24 cellular contexts compared by ENCODE assay signal in the genomic region with DNA sequence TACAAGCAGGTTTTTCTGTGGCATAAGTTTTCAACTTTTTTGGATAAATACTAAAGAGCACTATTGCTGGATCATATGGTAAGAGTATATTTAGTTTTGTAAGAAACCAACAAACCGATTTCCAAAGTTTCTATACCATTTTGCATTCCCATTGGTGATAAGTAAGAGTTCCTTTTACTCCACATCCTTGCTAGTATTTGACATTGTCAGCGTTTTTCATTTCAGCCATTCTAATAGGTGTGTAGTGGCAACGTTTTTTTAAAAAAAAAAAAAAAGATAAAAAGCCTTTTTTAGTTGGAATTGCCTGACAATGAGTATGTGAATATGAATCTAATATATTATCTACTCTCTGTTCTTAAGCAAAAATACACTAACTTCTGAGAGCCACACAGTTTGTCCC.
DNase-seq lines count a peak whose midpoint lies in the region; ATAC-seq, FAIRE-seq and TF ChIP-seq lines count a peak whose summit lies in the region.
"Had no signal": no experiment of that assay in that cellular context is flagged by ENCODE, and none has a peak within 500 bp of the region (broad histone marks: within the 10 kb centered on the region; RNA-seq: fewer than 3 reads in every experiment).

No MANE protein-coding gene starts in this region.

- H3K9me2 ChIP-seq in hepatocyte (replicated peaks; ENCODE audit: insufficient read depth) = no peaks in the 10 kb centered on the region

- TF ChIP-seq POLR2A in HepG2 (IDR thresholded peaks at IDR 0.05; ENCODE audit: insufficient read depth in 1 of 2, low read depth in 2 of 2, low read length in 2 of 2) (no peak), right lobe of liver (IDR thresholded peaks at IDR 0.05) (no peak)

- H3K79me2 ChIP-seq in HepG2 (ENCODE audit: insufficient read depth, low read length) (no peaks in the 10 kb centered on the region), hepatocyte (no peaks in the 10 kb centered on the region)

- intact Hi-C loops in HepG2 (cut with micrococcal nuclease; ENCODE audit: unreplicated experiment) (no loop called here), right lobe of liver (cut with DNase I) (no loop called here)

- H2AFZ ChIP-seq in HepG2 (ENCODE audit: low read length) = no peak overlapping the region
- H2AFZ ChIP-seq in hepatocyte = no peak overlapping the region

- H3K9me3 ChIP-seq in HepG2 (ENCODE audit: low read length) (no peaks in the 10 kb centered on the region), right lobe of liver (no peaks in the 10 kb centered on the region), hepatocyte (ENCODE audit: low read depth) (no peaks in the 10 kb centered on the region)
- H3K9me3 ChIP-seq: BE2C, BLaER1 had no signal

- H3K4me1 ChIP-seq in HepG2 (ENCODE audit: insufficient read depth, low read length) = peaks cover 25% of the 10 kb centered on the region
- H3K4me1 ChIP-seq in right lobe of liver = no peaks in the 10 kb centered on the region
- peaks cover 7% of the 10 kb centered on the region for H3K4me1 ChIP-seq in hepatocyte (ENCODE audit: insufficient read depth)
- H3K4me1 ChIP-seq: BE2C, BLaER1 had no signal

- TF ChIP-seq EP300 in HepG2 (IDR thresholded peaks at IDR 0.05; ENCODE audit: low read depth in 2 of 2, low read length in 2 of 2) (no peak), HepG2 (CRISPR knock-in tag; IDR thresholded peaks at IDR 0.05; ENCODE audit: borderline replicate concordance) (no peak)

- H3K36me3 ChIP-seq in HepG2 (replicated peaks in 1 of 2; ENCODE audit: control insufficient read depth in 1 of 2, insufficient read depth in 2 of 2, low read length in 2 of 2) (no peaks in the 10 kb centered on the region), right lobe of liver (no peaks in the 10 kb centered on the region), hepatocyte (replicated peaks; ENCODE audit: insufficient read depth, low read depth) (no peaks in the 10 kb centered on the region)
- H3K36me3 ChIP-seq: BE2C, BLaER1 had no signal

- WGBS in HepG2 (ENCODE audit: low lambda C conversion rate) = 51% methylated on average over 3 of the region's 3 CpGs
- 65% methylated on average over 3 of the region's 3 CpGs for WGBS in right lobe of liver (ENCODE audit: insufficient coverage, low coverage, low lambda C conversion rate, missing lambda C conversion rate)
- WGBS in hepatocyte (ENCODE audit: low lambda C conversion rate, missing lambda C conversion rate) = 86% methylated on average over 3 of the region's 3 CpGs

- H3K4me3 ChIP-seq in HepG2 (replicated peaks in 1 of 3; ENCODE audit: insufficient read depth in 1 of 3, low read depth in 2 of 3, low read length in 3 of 3) = no peak overlapping the region
- no peak overlapping the region for H3K4me3 ChIP-seq in right lobe of liver
- H3K4me3 ChIP-seq in hepatocyte = no peak overlapping the region
- H3K4me3 ChIP-seq: BLaER1, GM12878 had no signal

- POLR2A ChIA-PET in HepG2 (lab: Yijun Ruan, JAX) = interaction anchor here (1.0 to 2.2 kb wide), 4 partner anchors 15 to 182 kb away, joined by 3 to 8 read pairs (median 5); no protein-coding TSS in a partner anchor

- H3K27ac ChIP-seq in HepG2 (ENCODE audit: extremely low read length, insufficient read depth, low read length) = no peak overlapping the region
- H3K27ac ChIP-seq in right lobe of liver = no peak overlapping the region
- peak overlapping the region; percentile 71 for H3K27ac ChIP-seq in hepatocyte
- H3K27ac ChIP-seq: 22Rv1, BLaER1 had no signal

- CTCF ChIA-PET in HepG2 (lab: Yijun Ruan, JAX; ENCODE audit: low intra/inter-chr PET ratio, low total read pairs) = no interaction called here

- no peak for ATAC-seq in HepG2
- ATAC-seq in right lobe of liver = no peak
- no peak for ATAC-seq in HG03280 (IDR thresholded peaks at IDR 0.05; ENCODE audit: unreplicated experiment)
- ATAC-seq: GM12878 had no signal

- in situ Hi-C loops in HepG2 (cut with HindIII; ENCODE audit: extremely low pct_ligation_motif_present, low pct_unique_long_range_greater_than_20kb) = no loop called here

- no peak for TF ChIP-seq CTCF in HepG2 (CRISPR knock-in tag; IDR thresholded peaks at IDR 0.05)
- TF ChIP-seq CTCF in right lobe of liver (IDR thresholded peaks at IDR 0.05) = no peak
- TF ChIP-seq CTCF in hepatocyte (IDR thresholded peaks at IDR 0.05; ENCODE audit: poor library complexity) = no peak

- no peak overlapping the region for H3K9ac ChIP-seq in HepG2 (ENCODE audit: insufficient read depth, low read depth, low read length)
- H3K9ac ChIP-seq: BLaER1 had no signal

- DNase-seq in HepG2 (ENCODE audit: low spot score) = no peak
- DNase-seq in right lobe of liver = no peak
- DNase-seq in hepatocyte (ENCODE audit: low spot score) = no peak
- no peak for DNase-seq in activated CD8-positive, alpha-beta memory T cell treated with anti-CD3 and anti-CD28 coated beads, Interleukin-2, amount 50 U/mL, for 48 hours
- DNase-seq: ACHN; BE2C; C1 segment of cervical spinal cord; CD4-positive, alpha-beta memory T cell; CD4-positive, CD25-positive, alpha-beta regulatory T cell; CD8-positive, alpha-beta memory T cell; COR-L47; DMS 273 treated with DMSO at 0.1 percent for 48 hours; DMS153; DMS79; DND-41; EL; GDM1 had no signal

- no peak for TF ChIP-seq RAD21 in HepG2 (CRISPR knock-in tag; IDR thresholded peaks at IDR 0.05)

- H4K20me1 ChIP-seq in HepG2 (ENCODE audit: insufficient read depth, low read length) = no peaks in the 10 kb centered on the region
- no peaks in the 10 kb centered on the region for H4K20me1 ChIP-seq in hepatocyte (ENCODE audit: insufficient read depth, poor library complexity, severe bottlenecking)
- H4K20me1 ChIP-seq: BLaER1 had no signal

- no TSS peak for BruUV-seq in HepG2 (replicated peaks; lab: Mats Ljungman, UMichigan)

- no peak for FAIRE-seq in HepG2 (lab: Jason Lieb, UNC)
- FAIRE-seq in TTC549 (lab: Jason Lieb, UNC) = peak; percentile 15
- FAIRE-seq: GM12878, GM12892, GM18507 had no signal

- H3K27me3 ChIP-seq in HepG2 (ENCODE audit: control insufficient read depth in 1 of 2, insufficient read depth in 2 of 2, low read length in 2 of 2) (no peaks in the 10 kb centered on the region), right lobe of liver (no peaks in the 10 kb centered on the region), hepatocyte (no peaks in the 10 kb centered on the region)
- H3K27me3 ChIP-seq: BE2C, BLaER1 had no signal

- no peak overlapping the region for H3K4me2 ChIP-seq in HepG2 (ENCODE audit: low read depth, low read length)
- no peak overlapping the region for H3K4me2 ChIP-seq in hepatocyte
- H3K4me2 ChIP-seq: BLaER1 had no signal

TF ChIP-seq in HepG2, 621 proteins besides CTCF, POLR2A, EP300 and RAD21:
- TF ChIP-seq MAFF (IDR thresholded peaks at IDR 0.05; ENCODE audit: low read depth, low read length) (peak; percentile 93), ZNF280B (CRISPR knock-in tag; IDR thresholded peaks at IDR 0.05; ENCODE audit: borderline replicate concordance) (no peak), FIP1L1 (IDR thresholded peaks at IDR 0.05; ENCODE audit: borderline replicate concordance, insufficient read depth, low read depth, low read length) (no peak), MEIS2 (CRISPR knock-in tag; IDR thresholded peaks at IDR 0.05) (no peak), ZNF576 (CRISPR knock-in tag; IDR thresholded peaks at IDR 0.05) (no peak), SKI (IDR thresholded peaks at IDR 0.05; ENCODE audit: partially characterized antibody) (no peak), ZNF546 (CRISPR knock-in tag; conservative IDR thresholded peaks at IDR 0.05) (no peak), NAIF1 (CRISPR knock-in tag; IDR thresholded peaks at IDR 0.05; ENCODE audit: borderline replicate concordance) (no peak), MAFK (conservative IDR thresholded peaks at IDR 0.05 in 1 of 2, IDR thresholded peaks at IDR 0.05 in 1 of 2; ENCODE audit: low read length in 2 of 2) (peak; percentile 92 to 95), ZNF350 (CRISPR knock-in tag; IDR thresholded peaks at IDR 0.05; ENCODE audit: borderline replicate concordance, low read depth) (no peak)
